16 cellular contexts compared by ENCODE assay signal in the genomic region with DNA sequence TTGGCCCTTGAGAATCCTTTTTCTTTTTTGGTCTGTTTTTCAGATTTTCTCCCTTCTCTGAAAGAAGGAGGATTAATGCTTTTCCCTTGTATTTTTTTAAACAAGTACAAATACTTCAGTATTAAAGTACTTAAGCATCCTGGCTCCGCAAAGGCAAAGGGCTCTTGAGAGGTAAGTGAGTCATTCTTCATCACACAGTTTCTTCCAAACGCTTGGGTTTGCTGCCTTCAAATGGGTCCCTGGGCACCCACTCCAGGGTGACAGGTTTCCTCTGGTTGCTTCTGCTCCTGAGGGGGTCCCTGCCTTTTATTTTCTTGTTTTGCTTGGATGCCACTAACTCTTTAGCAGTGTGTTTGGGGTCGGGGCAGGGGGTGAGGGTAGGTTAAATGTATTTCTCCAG.
A peak's percentile ranks its signal among the peaks of the same experiment; 100 is the strongest.
DNase-seq lines count a peak whose midpoint lies in the region; ATAC-seq and TF ChIP-seq lines count a peak whose summit lies in the region.
"Had no signal": no experiment of that assay in that cellular context is flagged by ENCODE, and none has a peak within 500 bp of the region (broad histone marks: within the 10 kb centered on the region; RNA-seq: fewer than 3 reads in every experiment).

No MANE protein-coding gene starts in this region.

- ATAC-seq in lower lobe of right lung, result peak; percentile 52 to 75
- no peak for ATAC-seq in right lobe of liver
- ATAC-seq: A549; CD8-positive, alpha-beta T cell had no signal

- no peak overlapping the region for H3K4me3 ChIP-seq in lower lobe of right lung
- H3K4me3 ChIP-seq in right lobe of liver, result no peak overlapping the region
- no peak overlapping the region for H3K4me3 ChIP-seq in SK-N-SH (ENCODE audit: low read depth in 2 of 2, low read length in 1 of 2)
- H3K4me3 ChIP-seq: A549; BLaER1 treated with 17β-estradiol and CSF1 and Interleukin-3, amounts not matched to agents 10 nM and 100 nM had no signal

- intact Hi-C loops in lower lobe of right lung (cut with DNase I), result no loop called here
- intact Hi-C loops in right lobe of liver (cut with DNase I), result no loop called here

- CTCF ChIA-PET in SK-N-SH (lab: Yijun Ruan, JAX), result interaction anchor here (0.8 kb wide), 1 partner anchor 58 kb away, joined by 3 read pairs; no protein-coding TSS in a partner anchor

- H3K9ac ChIP-seq in SK-N-SH, result no peak overlapping the region
- H3K9ac ChIP-seq: BLaER1 treated with 17β-estradiol and CSF1 and Interleukin-3, amounts not matched to agents 10 nM and 100 nM had no signal

- no peaks in the 10 kb centered on the region for H3K9me3 ChIP-seq in lower lobe of right lung
- H3K9me3 ChIP-seq in right lobe of liver, result no peaks in the 10 kb centered on the region
- H3K9me3 ChIP-seq in SK-N-SH, result no peaks in the 10 kb centered on the region
- H3K9me3 ChIP-seq: A549; BLaER1 treated with 17β-estradiol and CSF1 and Interleukin-3, amounts not matched to agents 10 nM and 100 nM; Caco-2 had no signal

- peaks cover 4% of the 10 kb centered on the region for H3K4me1 ChIP-seq in lower lobe of right lung
- H3K4me1 ChIP-seq in right lobe of liver, result peaks cover 0 to 3% (median 0%) of the 10 kb centered on the region in 4 donors
- no peaks in the 10 kb centered on the region for H3K4me1 ChIP-seq in SK-N-SH (ENCODE audit: control insufficient read depth in 1 of 2, insufficient read depth in 2 of 2, low read depth in 1 of 2, low read length in 1 of 2)
- H3K4me1 ChIP-seq: A549, Caco-2 had no signal

- no peaks in the 10 kb centered on the region for H3F3A ChIP-seq in SK-N-SH (replicated peaks; ENCODE audit: insufficient read depth)

- no peak overlapping the region for H2AFZ ChIP-seq in SK-N-SH (ENCODE audit: low read depth)

- TF ChIP-seq POLR2A in right lobe of liver (IDR thresholded peaks at IDR 0.05), result no peak

- TF ChIP-seq RAD21 in SK-N-SH (IDR thresholded peaks at IDR 0.05; ENCODE audit: low read length), result no peak

- no peaks in the 10 kb centered on the region for H4K20me1 ChIP-seq in SK-N-SH (ENCODE audit: insufficient read depth)
- H4K20me1 ChIP-seq: BLaER1 treated with 17β-estradiol and CSF1 and Interleukin-3, amounts not matched to agents 10 nM and 100 nM had no signal

- H3K4me2 ChIP-seq in SK-N-SH, result no peak overlapping the region
- H3K4me2 ChIP-seq: A549; BLaER1 treated with 17β-estradiol and CSF1 and Interleukin-3, amounts not matched to agents 10 nM and 100 nM had no signal

- peak; percentile 24 for DNase-seq in DMS79 treated with DMSO at 0.1 percent for 48 hours (lab: John Stamatoyannopoulos, UW)
- no peak for DNase-seq in DMS79 (lab: John Stamatoyannopoulos, UW)
- DNase-seq in astrocyte of the hippocampus (ENCODE audit: low read depth, low spot score), result peak; percentile 12
- no peak for DNase-seq in lower lobe of right lung
- no peak for DNase-seq in right lobe of liver
- no peak for DNase-seq in SK-N-SH
- DNase-seq: AML-193; Calu3; CD4-positive, alpha-beta T cell; CD8-positive, alpha-beta T cell; GF-D8 had no signal

- no peak for TF ChIP-seq EP300 in SK-N-SH (IDR thresholded peaks at IDR 0.05; ENCODE audit: borderline replicate concordance in 1 of 2, low read depth in 1 of 2, low read length in 1 of 2)

- WGBS in right lobe of liver (ENCODE audit: insufficient coverage, low coverage, low lambda C conversion rate, missing lambda C conversion rate), result 56% methylated on average over 3 of the region's 3 CpGs
- WGBS in SK-N-SH (ENCODE audit: low lambda C conversion rate), result 22% methylated on average over 3 of the region's 3 CpGs

- H3K27me3 ChIP-seq in lower lobe of right lung (ENCODE audit: low read depth) (no peaks in the 10 kb centered on the region), right lobe of liver (no peaks in the 10 kb centered on the region), SK-N-SH (ENCODE audit: insufficient read depth) (no peaks in the 10 kb centered on the region)
- H3K27me3 ChIP-seq: BLaER1 treated with 17β-estradiol and CSF1 and Interleukin-3, amounts not matched to agents 10 nM and 100 nM had no signal

- H3K79me2 ChIP-seq in SK-N-SH (ENCODE audit: insufficient read depth), result no peaks in the 10 kb centered on the region

- no peaks in the 10 kb centered on the region for H3K36me3 ChIP-seq in lower lobe of right lung
- H3K36me3 ChIP-seq in right lobe of liver, result no peaks in the 10 kb centered on the region
- H3K36me3 ChIP-seq in SK-N-SH (replicated peaks in 1 of 2; ENCODE audit: control insufficient read depth in 1 of 2, insufficient read depth in 2 of 2, low read length in 1 of 2), result no peaks in the 10 kb centered on the region
- H3K36me3 ChIP-seq: BLaER1 treated with 17β-estradiol and CSF1 and Interleukin-3, amounts not matched to agents 10 nM and 100 nM had no signal

- H3K27ac ChIP-seq in lower lobe of right lung (no peak overlapping the region), right lobe of liver (no peak overlapping the region), SK-N-SH (ENCODE audit: low read depth in 2 of 2, low read length in 1 of 2) (no peak overlapping the region)
- H3K27ac ChIP-seq: 22Rv1; A549; BLaER1 treated with 17β-estradiol and CSF1 and Interleukin-3, amounts not matched to agents 10 nM and 100 nM; C4-2B had no signal

- TF ChIP-seq CTCF in lower lobe of right lung (IDR thresholded peaks at IDR 0.05) (no peak), right lobe of liver (IDR thresholded peaks at IDR 0.05) (no peak), SK-N-SH (IDR thresholded peaks at IDR 0.05) (no peak)

- POLR2A ChIA-PET in SK-N-SH (lab: Yijun Ruan, JAX), result no interaction called here

- no peaks in the 10 kb centered on the region for H3K9me2 ChIP-seq in SK-N-SH

TF ChIP-seq in SK-N-SH, 30 proteins besides CTCF, POLR2A, EP300 and RAD21 (continues in another document):
- TF ChIP-seq ELF1 (IDR thresholded peaks at IDR 0.05) (no peak), FOSL2 (IDR thresholded peaks at IDR 0.05; ENCODE audit: borderline replicate concordance, low read depth) (no peak), TAF1 (IDR thresholded peaks at IDR 0.05; ENCODE audit: borderline replicate concordance, low read depth, low read length) (no peak), REST (IDR thresholded peaks at IDR 0.05; ENCODE audit: low read depth, low read length) (no peak), MEF2A (IDR thresholded peaks at IDR 0.05; ENCODE audit: borderline replicate concordance, low read depth) (no peak), ZBTB33 (IDR thresholded peaks at IDR 0.05; ENCODE audit: borderline replicate concordance, low read depth) (no peak), USF2 (IDR thresholded peaks at IDR 0.05; ENCODE audit: borderline replicate concordance, low read depth, low read length) (no peak), TCF12 (IDR thresholded peaks at IDR 0.05) (no peak)

Comparison
In these comparisons a context has a peak if more than half of its experiments do, and no peak if none do; other contexts are left out.
1. DNase-seq: peak in DMS79 treated with DMSO at 0.1 percent for 48 hours (single experiment) and astrocyte of the hippocampus (single experiment); none in DMS79 (single experiment), lower lobe of right lung (single experiment), right lobe of liver (0 of 3) and SK-N-SH (single experiment).
2. ATAC-seq: peak in lower lobe of right lung (2 of 2); none in right lobe of liver (0 of 4).